ENCODE assay signal across 22 cellular contexts in genomic region chr18:70295192-70295522, GRCh38.
"Had no signal": no experiment of that assay in that cellular context is flagged by ENCODE, and none has a peak within 500 bp of the region (broad histone marks: within the 10 kb centered on the region; RNA-seq: fewer than 3 reads in every experiment).

No MANE protein-coding gene starts in this region.

- H3K9me3 Mint-ChIP-seq: activated naive CD8-positive, alpha-beta T cell treated with anti-CD3 and anti-CD28 coated beads, Interleukin-2, amount 10 ng/mL, durations not matched to agents 7 days and 5 days; activated T-helper 1 cell treated with anti-CD3 and anti-CD28 coated beads, Interleukin-12 subunit alpha, Interleukin-12 subunit beta, Interleukin-2, Interleukin-4 antibody, amounts not matched to agents 30 ng/mL and 10 ng/mL and 1 ng/mL, durations not matched to agents 14 hours and 24 hours and 36 hours; memory B cell; naive B cell; T-helper 2 cell treated with Interferon-gamma antibody and Interleukin-4, amounts not matched to agents 5 μg/mL and 100 μg/mL, for 36 hours; WTC11 had no signal

- H3K27ac ChIP-seq: left lung, neural progenitor cell, sigmoid colon, tibial artery had no signal

- ATAC-seq: activated CD4-positive, alpha-beta T cell treated with anti-CD3 and anti-CD28 coated beads for 36 hours; gastrocnemius medialis; left lung; mucosa of descending colon; WTC11 had no signal

- H3K36me3 Mint-ChIP-seq: activated naive CD8-positive, alpha-beta T cell treated with anti-CD3 and anti-CD28 coated beads, Interleukin-2, amount 10 ng/mL, durations not matched to agents 7 days and 5 days; memory B cell; naive B cell; WTC11 had no signal

- H3K36me3 ChIP-seq: gastrocnemius medialis, left lung, neural progenitor cell, sigmoid colon, tibial artery had no signal

- H3K27me3 ChIP-seq: gastrocnemius medialis, left lung, neural progenitor cell, sigmoid colon, tibial artery had no signal

- H3K9ac ChIP-seq: neural progenitor cell had no signal

- H3K4me1 Mint-ChIP-seq: activated naive CD8-positive, alpha-beta T cell treated with anti-CD3 and anti-CD28 coated beads, Interleukin-2, amount 10 ng/mL, durations not matched to agents 7 days and 5 days; memory B cell had no signal

- DNase-seq: activated CD4-positive, alpha-beta T cell treated with anti-CD3 and anti-CD28 coated beads for 36 hours; activated CD4-positive, alpha-beta T cell treated with anti-CD3 and anti-CD28 coated beads, Interleukin-2, amount 50 U/mL, for 48 hours; activated naive CD4-positive, alpha-beta T cell; activated naive CD8-positive, alpha-beta T cell treated with anti-CD3 and anti-CD28 coated beads, Interleukin-2, amount 10 ng/mL, durations not matched to agents 7 days and 5 days; activated T-cell treated with anti-CD3 and anti-CD28 coated beads for 4 hours; amygdala; central memory CD4-positive, alpha-beta T cell; gastrocnemius medialis; kidney; left lung; mucosa of descending colon; naive B cell; sigmoid colon; stimulated activated CD4-positive, alpha-beta T cell treated with anti-CD3 and anti-CD28 coated beads, Interleukin-12 subunit alpha, Interleukin-12 subunit beta, amount 100 ng/mL, for 4 hours; stimulated activated CD4-positive, alpha-beta T cell treated with anti-CD3 and anti-CD28 coated beads, Interleukin-1b, Interleukin-23, amount 100 ng/mL, for 48 hours; stimulated activated naive CD4-positive, alpha-beta T cell treated with Interleukin-2 at 50 U/mL for 16 hours; tibial artery had no signal

- H2AFZ ChIP-seq: neural progenitor cell had no signal

- H3K27ac Mint-ChIP-seq: activated CD4-positive, alpha-beta T cell treated with anti-CD3 and anti-CD28 coated beads for 36 hours; activated naive CD8-positive, alpha-beta T cell treated with anti-CD3 and anti-CD28 coated beads, Interleukin-2, amount 10 ng/mL, durations not matched to agents 7 days and 5 days; activated T-helper 1 cell treated with anti-CD3 and anti-CD28 coated beads, Interleukin-12 subunit alpha, Interleukin-12 subunit beta, Interleukin-2, Interleukin-4 antibody, amounts not matched to agents 30 ng/mL and 10 ng/mL and 1 ng/mL, durations not matched to agents 14 hours and 24 hours and 36 hours; memory B cell; neural progenitor cell; T-helper 2 cell treated with Interferon-gamma antibody and Interleukin-4, amounts not matched to agents 5 μg/mL and 100 μg/mL, for 36 hours had no signal

- H3K4me3 ChIP-seq: gastrocnemius medialis, left lung, mucosa of descending colon, neural progenitor cell, sigmoid colon, tibial artery had no signal

- H3K4me3 Mint-ChIP-seq: activated CD4-positive, alpha-beta T cell treated with anti-CD3 and anti-CD28 coated beads for 36 hours; activated naive CD8-positive, alpha-beta T cell treated with anti-CD3 and anti-CD28 coated beads, Interleukin-2, amount 10 ng/mL, durations not matched to agents 7 days and 5 days; activated T-helper 1 cell treated with anti-CD3 and anti-CD28 coated beads, Interleukin-12 subunit alpha, Interleukin-12 subunit beta, Interleukin-2, Interleukin-4 antibody, amounts not matched to agents 30 ng/mL and 10 ng/mL and 1 ng/mL, durations not matched to agents 14 hours and 24 hours and 36 hours; memory B cell; naive B cell; neural progenitor cell; T-helper 2 cell treated with Interferon-gamma antibody and Interleukin-4, amounts not matched to agents 5 μg/mL and 100 μg/mL, for 36 hours; WTC11 had no signal

- H3K9me3 ChIP-seq: gastrocnemius medialis, left lung, mucosa of descending colon, sigmoid colon, tibial artery had no signal
